Comparison of ENCODE assay signal across 6 cellular contexts in genomic region chr1:109499661-109500536, GRCh38. TPM values are rescaled to one million over a fixed set of nuclear protein-coding genes. Genes with fewer than 3 reads are reported as not detected.
DNase-seq lines count a peak whose midpoint lies in the region; ATAC-seq, FAIRE-seq and TF ChIP-seq lines count a peak whose summit lies in the region.

No MANE protein-coding gene starts in this region.

- no peak overlapping the region for H3K4me3 ChIP-seq in CD4-positive, alpha-beta memory T cell (ENCODE audit: low read length in 2 of 2)
- H3K4me3 ChIP-seq in Loucy (ENCODE audit: low read length, poor library complexity, severe bottlenecking): no peak overlapping the region

- no peak for ATAC-seq in HG03135 (IDR thresholded peaks at IDR 0.05; ENCODE audit: unreplicated experiment)

- peak; percentile 71 for TF ChIP-seq CTCF in Loucy (conservative IDR thresholded peaks at IDR 0.05; ENCODE audit: low read length)

- no peak for TF ChIP-seq POLR2A in GM12891 (IDR thresholded peaks at IDR 0.05; ENCODE audit: low read depth, low read length)

- H3K36me3 ChIP-seq in CD4-positive, alpha-beta memory T cell (ENCODE audit: insufficient read depth, low read length): peaks cover 17% of the 10 kb centered on the region
- peaks cover 6% of the 10 kb centered on the region; the same call in 1 of the 2 replicates for H3K36me3 ChIP-seq in Loucy (ENCODE audit: insufficient read depth, low read length)

- H4K20me1 ChIP-seq in Loucy (ENCODE audit: insufficient read depth, low read length, poor library complexity, severe bottlenecking): peaks cover 2% of the 10 kb centered on the region

- H3K9me3 ChIP-seq in CD4-positive, alpha-beta memory T cell (ENCODE audit: control insufficient read depth in 1 of 2, low read length in 2 of 2): no peaks in the 10 kb centered on the region
- H3K9me3 ChIP-seq in Loucy (ENCODE audit: insufficient read depth, low read depth, low read length): no peaks in the 10 kb centered on the region

- H3K36me3 Mint-ChIP-seq in CD4-positive, alpha-beta memory T cell: peaks cover 15 to 51% of the 10 kb centered on the region in 2 donors

- H3K27me3 Mint-ChIP-seq in CD4-positive, alpha-beta memory T cell: no peaks in the 10 kb centered on the region

- H3K27ac Mint-ChIP-seq in CD4-positive, alpha-beta memory T cell: peak overlapping the region; percentile 70 to 97 (median 92)

- H3K4me3 Mint-ChIP-seq in CD4-positive, alpha-beta memory T cell: peak overlapping the region; percentile 52 to 75 (median 62)

- H3F3A ChIP-seq in Loucy (ENCODE audit: low read depth): no peaks in the 10 kb centered on the region

- no peak for FAIRE-seq in GM12891 (lab: Jason Lieb, UNC)

- intact Hi-C loops in CD4-positive, alpha-beta memory T cell (cut with micrococcal nuclease): no loop called here

- H3K27me3 ChIP-seq in CD4-positive, alpha-beta memory T cell (ENCODE audit: insufficient read depth, low read length): no peaks in the 10 kb centered on the region
- H3K27me3 ChIP-seq in Loucy (ENCODE audit: insufficient read depth, low read length, poor library complexity, severe bottlenecking): no peaks in the 10 kb centered on the region

- peaks cover 98% of the 10 kb centered on the region for H3K4me1 ChIP-seq in CD4-positive, alpha-beta memory T cell (ENCODE audit: insufficient read depth, low read length)
- peaks cover 43% of the 10 kb centered on the region for H3K4me1 ChIP-seq in Loucy (ENCODE audit: insufficient read depth, low read length, poor library complexity, severe bottlenecking)

- no peak overlapping the region for H3K9ac ChIP-seq in Loucy (ENCODE audit: low read depth, low read length, poor library complexity, severe bottlenecking)

- peak; percentile 58 to 69 (median 61) for DNase-seq in CD4-positive, alpha-beta memory T cell
- DNase-seq in activated T-helper 1 cell treated with Interleukin-2 at 50 U/mL for 16 hours (ENCODE audit: low read depth) (peak; percentile 24), left kidney (ENCODE audit: low read depth, low spot score) (peak; percentile 55), GM12891 (ENCODE audit: insufficient read length, low spot score) (no peak)

- CTCF ChIA-PET in CD4-positive, alpha-beta memory T cell (lab: Charles Lee; ENCODE audit: partially characterized antibody): interaction anchor here (0.5 to 37.2 kb wide), 7 partner anchors 6 to 282 kb away, joined by 3 to 1669 read pairs (median 6); partner anchors contain the start of genes AMIGO1, ATXN7L2, CYB561D1 and GPR61

- no peaks in the 10 kb centered on the region for H3K9me2 ChIP-seq in Loucy (replicated peaks; ENCODE audit: low read depth, low read length)

- no peaks in the 10 kb centered on the region for H3K9me3 Mint-ChIP-seq in CD4-positive, alpha-beta memory T cell

- POLR2A ChIA-PET in CD4-positive, alpha-beta memory T cell (lab: Charles Lee; ENCODE audit: partially characterized antibody): interaction anchor here (0.6 to 23.6 kb wide), 6 partner anchors 10 to 100 kb away, joined by 3 to 438 read pairs (median 108); partner anchors contain the start of genes AMIGO1, ATXN7L2 and GNAI3

- H3K4me1 Mint-ChIP-seq in CD4-positive, alpha-beta memory T cell: peaks cover 68 to 97% (median 86%) of the 10 kb centered on the region in 4 donors

- H2AFZ ChIP-seq in Loucy (ENCODE audit: low read length): no peak overlapping the region

- H3K27ac ChIP-seq in CD4-positive, alpha-beta memory T cell (ENCODE audit: low read depth, low read length): peak overlapping the region; percentile 86

- H3K4me2 ChIP-seq in Loucy (ENCODE audit: low read depth, low read length, poor library complexity, severe bottlenecking): no peak overlapping the region

- peaks cover 27% of the 10 kb centered on the region for H3K79me2 ChIP-seq in Loucy (ENCODE audit: insufficient read depth, low read length)

TF ChIP-seq in GM12891, 5 proteins besides CTCF, POLR2A, EP300 and RAD21:
- TF ChIP-seq PAX5 (IDR thresholded peaks at IDR 0.05; ENCODE audit: insufficient read depth, low read length, severe bottlenecking) (no peak), SPI1 (IDR thresholded peaks at IDR 0.05; ENCODE audit: low read depth, low read length) (no peak), POLR2AphosphoS5 (IDR thresholded peaks at IDR 0.05; ENCODE audit: low read depth, low read length) (no peak)

RNA-seq across cellular contexts. Expression of gene CYB561D1, which starts 6.0 kb away (rescaled TPM):
- 10 to 100 TPM; 40.7 to 41.6 TPM for total RNA-seq in CD4-positive, alpha-beta memory T cell
- 10 to 100 TPM; 13.6 to 17.1 TPM for polyA plus RNA-seq in CD4-positive, alpha-beta memory T cell
- polyA plus RNA-seq in GM12891 (2012; ENCODE audit: low read depth, missing spikeins): 4.4 TPM

RNA-seq across cellular contexts. Expression of gene AMIGO1, which starts 9.6 kb away (rescaled TPM):
- 10 to 100 TPM; 28.1 to 29.3 TPM for total RNA-seq in CD4-positive, alpha-beta memory T cell
- polyA plus RNA-seq in CD4-positive, alpha-beta memory T cell: 10 to 100 TPM in 1 of 2 donors, 1 to 10 TPM in 1; 6.4 to 19.8 TPM
- 0.28 TPM for polyA plus RNA-seq in GM12891 (2012; ENCODE audit: low read depth, missing spikeins)

RNA-seq across cellular contexts. Expression of gene ATXN7L2, which starts 16.2 kb away (rescaled TPM):
- total RNA-seq in CD4-positive, alpha-beta memory T cell: 1 to 10 TPM; 7.4 to 9.0 TPM
- 1 to 10 TPM; 1.9 to 6.9 TPM for polyA plus RNA-seq in CD4-positive, alpha-beta memory T cell
- 6.7 TPM for polyA plus RNA-seq in GM12891 (2012; ENCODE audit: low read depth, missing spikeins)

RNA-seq across cellular contexts. Expression of gene SYPL2, which starts 33.6 kb away (rescaled TPM):
- not detected for total RNA-seq in CD4-positive, alpha-beta memory T cell
- polyA plus RNA-seq in CD4-positive, alpha-beta memory T cell: not detected
- polyA plus RNA-seq in GM12891 (2012; ENCODE audit: low read depth, missing spikeins): 1.3 TPM

RNA-seq across cellular contexts. Expression of gene GPR61, which starts 39.8 kb away (rescaled TPM):
- under 1 TPM in 1 of 2 experiments, not detected in 1; 0.53 TPM for total RNA-seq in CD4-positive, alpha-beta memory T cell
- polyA plus RNA-seq in CD4-positive, alpha-beta memory T cell: under 1 TPM; 0.35 to 0.84 TPM
- polyA plus RNA-seq in GM12891 (2012; ENCODE audit: low read depth, missing spikeins): 0.40 TPM
